In the genomic region with DNA sequence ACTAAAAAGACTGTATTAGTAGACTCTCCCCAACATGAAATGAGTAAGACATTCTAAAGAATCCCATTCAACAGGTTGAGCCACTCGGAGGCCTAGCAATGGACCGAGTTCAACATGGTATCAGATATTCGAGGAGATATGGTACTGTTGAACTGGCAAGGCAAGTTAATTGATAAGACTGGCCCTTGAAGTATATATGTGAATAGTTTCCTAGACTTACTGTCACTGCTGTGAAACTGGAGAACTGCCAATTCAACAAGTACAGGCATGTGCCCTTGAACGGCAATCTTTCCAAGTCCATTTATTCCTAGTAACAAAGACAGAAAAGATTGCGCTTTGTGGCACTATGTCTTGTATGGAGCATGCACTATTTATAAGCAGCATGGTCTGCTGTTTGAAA, we compare ENCODE assay signal across 16 cellular contexts. TPM values are rescaled to one million over a fixed set of nuclear protein-coding genes. Genes with fewer than 3 reads are reported as not detected.
DNase-seq lines count a peak whose midpoint lies in the region; ATAC-seq and TF ChIP-seq lines count a peak whose summit lies in the region.
"Had no signal": no experiment of that assay in that cellular context is flagged by ENCODE, and none has a peak within 500 bp of the region (broad histone marks: within the 10 kb centered on the region; RNA-seq: fewer than 3 reads in every experiment).

No MANE protein-coding gene starts in this region.

- intact Hi-C loops in Panc1 (cut with micrococcal nuclease; ENCODE audit: unreplicated experiment) (no loop called here), Right ventricle myocardium superior (cut with DNase I) (no loop called here)

- DNase-seq in GM23248 (peak; percentile 24), Panc1 (ENCODE audit: low read depth, low spot score) (no peak), Right ventricle myocardium superior (no peak), trophoblast cell (peak; percentile 78 to 92), NCI-H1092 treated with DMSO at 0.1 percent for 48 hours (lab: John Stamatoyannopoulos, UW) (no peak), middle frontal gyrus (ENCODE audit: extremely low spot score, low spot score) (no peak), AG08395 (ENCODE audit: low spot score) (no peak), neural progenitor cell (ENCODE audit: low spot score) (no peak)
- DNase-seq: cortex of kidney, DND-41, foreskin melanocyte, GOT3, natural killer cell, SIG-M5 had no signal

- no peak overlapping the region for H3K4ac ChIP-seq in trophoblast cell (ENCODE audit: low read depth, low read length)

- peaks cover 100% of the 10 kb centered on the region for H3K79me2 ChIP-seq in GM23248 (ENCODE audit: insufficient read depth)
- H3K79me2 ChIP-seq in trophoblast cell (ENCODE audit: control insufficient read depth, insufficient read depth, low read length, poor library complexity), result peaks cover 21% of the 10 kb centered on the region
- peaks cover 100% of the 10 kb centered on the region for H3K79me2 ChIP-seq in neural progenitor cell (ENCODE audit: low read depth)

- H3K4me3 Mint-ChIP-seq in neural progenitor cell, result no peak overlapping the region
- H3K4me3 Mint-ChIP-seq: activated naive CD4-positive, alpha-beta T cell treated with anti-CD3 and anti-CD28 coated beads, Interleukin-2, amount 50 U/mL, for 24 hours; B cell; natural killer cell had no signal

- in situ Hi-C loops in GM23248 (cut with MboI), result no loop called here
- in situ Hi-C loops in Panc1 (cut with HindIII; ENCODE audit: low pct_unique_long_range_greater_than_20kb, low sequenced_read_pairs), result no loop called here

- H2AFZ ChIP-seq in GM23248, result no peak overlapping the region
- no peak overlapping the region for H2AFZ ChIP-seq in trophoblast cell (ENCODE audit: insufficient read depth, low read length, poor library complexity)
- H2AFZ ChIP-seq in neural progenitor cell (replicated peaks), result no peak overlapping the region

- H3K4me1 Mint-ChIP-seq in neural progenitor cell, result peaks cover 47% of the 10 kb centered on the region
- H3K4me1 Mint-ChIP-seq: activated naive CD4-positive, alpha-beta T cell treated with anti-CD3 and anti-CD28 coated beads, Interleukin-2, amount 50 U/mL, for 24 hours; B cell; natural killer cell had no signal

- H2AK5ac ChIP-seq in trophoblast cell (ENCODE audit: low read length), result no peak overlapping the region

- H3K18ac ChIP-seq in trophoblast cell (ENCODE audit: low read length), result no peak overlapping the region

- H2BK12ac ChIP-seq in trophoblast cell (ENCODE audit: low read length), result no peak overlapping the region

- H3K27ac Mint-ChIP-seq in neural progenitor cell, result no peak overlapping the region
- H3K27ac Mint-ChIP-seq: activated naive CD4-positive, alpha-beta T cell treated with anti-CD3 and anti-CD28 coated beads, Interleukin-2, amount 50 U/mL, for 24 hours; B cell; natural killer cell had no signal

- no peaks in the 10 kb centered on the region for H3K27me3 ChIP-seq in GM23248 (replicated peaks; ENCODE audit: insufficient read depth)
- no peaks in the 10 kb centered on the region for H3K27me3 ChIP-seq in Panc1 (ENCODE audit: control insufficient read depth, insufficient read depth, low read length)
- no peaks in the 10 kb centered on the region for H3K27me3 ChIP-seq in trophoblast cell (ENCODE audit: insufficient read depth, low read length)
- no peaks in the 10 kb centered on the region for H3K27me3 ChIP-seq in neural progenitor cell

- H3K27ac ChIP-seq in GM23248, result peak overlapping the region; percentile 95; the same call in 1 of the 2 replicates
- H3K27ac ChIP-seq in Panc1 (ENCODE audit: low read length), result peak overlapping the region; percentile 98
- peak overlapping the region; percentile 31 for H3K27ac ChIP-seq in trophoblast cell (ENCODE audit: low read depth, low read length)
- H3K27ac ChIP-seq in neural progenitor cell, result no peak overlapping the region

- H4K8ac ChIP-seq in trophoblast cell (ENCODE audit: low read depth, low read length), result no peak overlapping the region

- H2BK120ac ChIP-seq in trophoblast cell (ENCODE audit: insufficient read depth, low read length, poor library complexity), result no peak overlapping the region

- POLR2A ChIA-PET in Panc1 (lab: Charles Lee), result interaction anchor here (0.7 kb wide), 1 partner anchor 201 kb away, joined by 13 read pairs; no protein-coding TSS in a partner anchor

- no peak overlapping the region for H4K12ac ChIP-seq in trophoblast cell (ENCODE audit: low read depth, low read length)

- WGBS in GM23248 (ENCODE audit: low coverage in 1 of 2, low lambda C conversion rate in 2 of 2, missing lambda C conversion rate in 2 of 2), 2 experiments, result 81 to 83% methylated on average over 5 of the region's 5 CpGs
- WGBS in trophoblast cell (ENCODE audit: extremely low coverage, insufficient coverage, insufficient read length), result no CpG with 5 or more reads among the region's 5 CpGs

- TF ChIP-seq CTCF in Panc1 (IDR thresholded peaks at IDR 0.05), result no peak
- no peak for TF ChIP-seq CTCF in neural progenitor cell (IDR thresholded peaks at IDR 0.05)

- H3K4me2 ChIP-seq in GM23248 (ENCODE audit: unreplicated experiment) (no peak overlapping the region), trophoblast cell (ENCODE audit: low read length) (peak overlapping the region; percentile 37), neural progenitor cell (no peak overlapping the region)

- no peak overlapping the region for H4K91ac ChIP-seq in trophoblast cell (ENCODE audit: low read depth, low read length)

- H3F3A ChIP-seq in GM23248 (ENCODE audit: insufficient read depth) (peaks cover 42% of the 10 kb centered on the region), neural progenitor cell (ENCODE audit: low read depth) (peaks cover 37% of the 10 kb centered on the region)

- H3K4me3 ChIP-seq in GM23248, result no peak overlapping the region
- H3K4me3 ChIP-seq in Panc1 (ENCODE audit: low read depth in 2 of 2, low read length in 2 of 2), result no peak overlapping the region
- no peak overlapping the region for H3K4me3 ChIP-seq in trophoblast cell (ENCODE audit: low read depth, low read length)
- no peak overlapping the region for H3K4me3 ChIP-seq in neural progenitor cell

- no TSS peak for BruUV-seq in Panc1 (replicated peaks; lab: Mats Ljungman, UMichigan)

- H3K4me1 ChIP-seq in GM23248 (ENCODE audit: insufficient read depth) (peaks cover 37% of the 10 kb centered on the region), Panc1 (ENCODE audit: control insufficient read depth, insufficient read depth, low read length) (peaks cover 94% of the 10 kb centered on the region), trophoblast cell (ENCODE audit: control insufficient read depth in 1 of 2, insufficient read depth in 2 of 2, low read length in 2 of 2) (peaks cover 22 to 35% of the 10 kb centered on the region in 2 experiments), neural progenitor cell (peaks cover 47% of the 10 kb centered on the region)

- H4K20me1 ChIP-seq in GM23248 (ENCODE audit: insufficient read depth) (no peaks in the 10 kb centered on the region), neural progenitor cell (ENCODE audit: low read depth) (peaks cover 87% of the 10 kb centered on the region)

- H3K9ac ChIP-seq in GM23248 (no peak overlapping the region), trophoblast cell (ENCODE audit: low read length) (no peak overlapping the region), neural progenitor cell (no peak overlapping the region)

- H3K9me3 ChIP-seq in GM23248 (ENCODE audit: low read depth) (no peaks in the 10 kb centered on the region), Panc1 (ENCODE audit: control insufficient read depth, insufficient read depth, low read depth, low read length) (no peaks in the 10 kb centered on the region), trophoblast cell (ENCODE audit: insufficient read depth, low read depth, low read length) (no peaks in the 10 kb centered on the region), neural progenitor cell (ENCODE audit: low read depth) (peaks cover under 1% of the 10 kb centered on the region)

- peaks cover 21% of the 10 kb centered on the region for H3K79me1 ChIP-seq in trophoblast cell (ENCODE audit: low read length)

- no peak overlapping the region for H3K23ac ChIP-seq in trophoblast cell (ENCODE audit: low read length)

- no peak overlapping the region for H3K14ac ChIP-seq in trophoblast cell (ENCODE audit: low read length)

- H3K36me3 Mint-ChIP-seq in neural progenitor cell, result peaks cover 62% of the 10 kb centered on the region
- H3K36me3 Mint-ChIP-seq: activated naive CD4-positive, alpha-beta T cell treated with anti-CD3 and anti-CD28 coated beads, Interleukin-2, amount 50 U/mL, for 24 hours; natural killer cell had no signal

- H3K9me2 ChIP-seq in GM23248 (ENCODE audit: insufficient read depth), result no peaks in the 10 kb centered on the region

- H3K27me3 Mint-ChIP-seq in neural progenitor cell (ENCODE audit: insufficient read depth, low read depth), result peaks cover 2% of the 10 kb centered on the region
- H3K27me3 Mint-ChIP-seq: B cell had no signal

- CTCF ChIA-PET in Panc1 (lab: Charles Lee), result no interaction called here

- H3K36me3 ChIP-seq in GM23248 (ENCODE audit: low read depth) (no peaks in the 10 kb centered on the region), Panc1 (ENCODE audit: control insufficient read depth, insufficient read depth, low read length) (no peaks in the 10 kb centered on the region; the same call in 1 of the 2 replicates), trophoblast cell (ENCODE audit: control insufficient read depth in 1 of 2, insufficient read depth in 2 of 2, low read length in 2 of 2) (peaks cover 5 to 11% of the 10 kb centered on the region in 2 experiments), neural progenitor cell (peaks cover 8% of the 10 kb centered on the region)

- peaks cover 39% of the 10 kb centered on the region for H3K9me3 Mint-ChIP-seq in neural progenitor cell
- H3K9me3 Mint-ChIP-seq: activated naive CD4-positive, alpha-beta T cell treated with anti-CD3 and anti-CD28 coated beads, Interleukin-2, amount 50 U/mL, for 24 hours had no signal

- H2BK5ac ChIP-seq in trophoblast cell (ENCODE audit: low read depth, low read length, poor library complexity), result no peak overlapping the region

- ATAC-seq in Panc1 (no peak), Right ventricle myocardium superior (ENCODE audit: poor library complexity) (peak; percentile 57)
- ATAC-seq: natural killer cell had no signal

RNA-seq across cellular contexts. Expression of a gene that starts 24.4 kb away (rescaled TPM):
- total RNA-seq in GM23248 (2014; rRNA removed; shearing (Covaris generic)), result 250 and 261 TPM in 2 replicates
- 53.3 and 54.0 TPM in 2 replicates for polyA plus RNA-seq in GM23248 (2016; fragmentation: Nextera tagmentation; extraction: Ambion mirVana)
- 288 TPM for total RNA-seq in Panc1 (2021; ENCODE audit: unreplicated experiment)
- polyA plus RNA-seq in Panc1 (2012; ENCODE audit: insufficient read length), result 203 TPM
- 48.0 TPM for total RNA-seq in Right ventricle myocardium superior
- 37.6 and 37.9 TPM in 2 replicates for polyA plus RNA-seq in trophoblast cell (2013)
- total RNA-seq in neural progenitor cell (ENCODE audit: low replicate concordance), result 400 and 517 TPM in 2 replicates
- total RNA-seq: natural killer cell had no signal

Comparison
In these comparisons a context has a peak if more than half of its experiments do, and no peak if none do; other contexts are left out.
1. DNase-seq: peak in GM23248 (single experiment) and trophoblast cell (2 of 2); none in Panc1 (single experiment), Right ventricle myocardium superior (single experiment), NCI-H1092 treated with DMSO at 0.1 percent for 48 hours (single experiment), middle frontal gyrus (single experiment), AG08395 (single experiment) and neural progenitor cell (single experiment).